ENCODE assay signal across 19 cellular contexts in genomic region chr2:37342636-37343211, GRCh38. TPM values are rescaled to one million over a fixed set of nuclear protein-coding genes. Genes with fewer than 3 reads are reported as not detected.
DNase-seq lines count a peak whose midpoint lies in the region; ATAC-seq and TF ChIP-seq lines count a peak whose summit lies in the region.
"Had no signal": no experiment of that assay in that cellular context is flagged by ENCODE, and none has a peak within 500 bp of the region (broad histone marks: within the 10 kb centered on the region; RNA-seq: fewer than 3 reads in every experiment).

No MANE protein-coding gene starts in this region.

- no peaks in the 10 kb centered on the region for H3K9me3 ChIP-seq in sigmoid colon
- no peaks in the 10 kb centered on the region for H3K9me3 ChIP-seq in T-helper 17 cell (ENCODE audit: control insufficient read depth, low read length, poor library complexity, severe bottlenecking)
- H3K9me3 ChIP-seq: A549, upper lobe of right lung had no signal

- TF ChIP-seq CTCF in NB4 (IDR thresholded peaks at IDR 0.05; ENCODE audit: low read depth, low read length) (no peak), sigmoid colon (IDR thresholded peaks at IDR 0.05) (no peak), nephron progenitor cell (IDR thresholded peaks at IDR 0.05) (no peak)

- peaks cover 7% of the 10 kb centered on the region for H3K27me3 Mint-ChIP-seq in activated naive CD4-positive, alpha-beta T cell treated with anti-CD3 and anti-CD28 coated beads, Interleukin-2, amount 50 U/mL, for 24 hours
- H3K27me3 Mint-ChIP-seq in activated naive CD4-positive, alpha-beta T cell treated with anti-CD3 and anti-CD28 coated beads for 36 hours (ENCODE audit: low read depth), result peaks cover 25% of the 10 kb centered on the region
- H3K27me3 Mint-ChIP-seq in naive thymus-derived CD8-positive, alpha-beta T cell, result peaks cover 5 to 11% (median 7%) of the 10 kb centered on the region in 5 donors
- H3K27me3 Mint-ChIP-seq in T-helper 17 cell, result peaks cover 4% of the 10 kb centered on the region
- H3K27me3 Mint-ChIP-seq in nephron progenitor cell (ENCODE audit: low read depth, poor library complexity), result peaks cover 9% of the 10 kb centered on the region
- H3K27me3 Mint-ChIP-seq: memory B cell had no signal

- H3K27ac Mint-ChIP-seq in activated naive CD4-positive, alpha-beta T cell treated with anti-CD3 and anti-CD28 coated beads, Interleukin-2, amount 50 U/mL, for 24 hours, result peak overlapping the region; percentile 5
- no peak overlapping the region for H3K27ac Mint-ChIP-seq in activated naive CD4-positive, alpha-beta T cell treated with anti-CD3 and anti-CD28 coated beads for 36 hours
- peak overlapping the region in 2 of 10 donors; percentile 35 to 63 for H3K27ac Mint-ChIP-seq in naive thymus-derived CD8-positive, alpha-beta T cell
- H3K27ac Mint-ChIP-seq in T-helper 17 cell (no peak overlapping the region), nephron progenitor cell (no peak overlapping the region)
- H3K27ac Mint-ChIP-seq: activated CD8-positive, alpha-beta T cell treated with anti-CD3 and anti-CD28 coated beads, Interleukin-2, amount 10 ng/mL, durations not matched to agents 7 days and 5 days; CD4-positive, CD25-positive, alpha-beta regulatory T cell; memory B cell; T-helper 1 cell treated with Interleukin-12 subunit alpha and Interleukin-12 subunit beta and Interleukin-4 antibody, amounts not matched to agents 30 μg/mL and 1 μg/mL, for 36 hours had no signal

- intact Hi-C loops in activated naive CD4-positive, alpha-beta T cell treated with anti-CD3 and anti-CD28 coated beads for 36 hours (cut with micrococcal nuclease), result loop anchor here (2.0 kb wide), 1 partner anchor 48 kb away; no protein-coding TSS in a partner anchor
- intact Hi-C loops in sigmoid colon (cut with DNase I), result loop anchor here (2.0 kb wide), 1 partner anchor 16 kb away; no protein-coding TSS in a partner anchor

- H3K9me3 Mint-ChIP-seq in activated naive CD4-positive, alpha-beta T cell treated with anti-CD3 and anti-CD28 coated beads, Interleukin-2, amount 50 U/mL, for 24 hours, result no peaks in the 10 kb centered on the region
- no peaks in the 10 kb centered on the region for H3K9me3 Mint-ChIP-seq in activated naive CD4-positive, alpha-beta T cell treated with anti-CD3 and anti-CD28 coated beads for 36 hours
- H3K9me3 Mint-ChIP-seq in naive thymus-derived CD8-positive, alpha-beta T cell, result no peaks in the 10 kb centered on the region
- no peaks in the 10 kb centered on the region for H3K9me3 Mint-ChIP-seq in nephron progenitor cell
- H3K9me3 Mint-ChIP-seq: CD4-positive, CD25-positive, alpha-beta regulatory T cell; memory B cell; naive thymus-derived CD4-positive, alpha-beta T cell; T-helper 1 cell treated with Interleukin-12 subunit alpha and Interleukin-12 subunit beta and Interleukin-4 antibody, amounts not matched to agents 30 μg/mL and 1 μg/mL, for 36 hours had no signal

- H3K4me1 Mint-ChIP-seq in activated naive CD4-positive, alpha-beta T cell treated with anti-CD3 and anti-CD28 coated beads, Interleukin-2, amount 50 U/mL, for 24 hours, result peaks cover 23% of the 10 kb centered on the region
- H3K4me1 Mint-ChIP-seq in activated naive CD4-positive, alpha-beta T cell treated with anti-CD3 and anti-CD28 coated beads for 36 hours (ENCODE audit: low read depth), result peaks cover 9% of the 10 kb centered on the region
- peaks cover 6 to 20% (median 13%) of the 10 kb centered on the region in 4 donors for H3K4me1 Mint-ChIP-seq in naive thymus-derived CD8-positive, alpha-beta T cell
- H3K4me1 Mint-ChIP-seq in T-helper 17 cell (peaks cover 15% of the 10 kb centered on the region), nephron progenitor cell (peaks cover 22% of the 10 kb centered on the region)

- TF ChIP-seq POLR2A in NB4 (IDR thresholded peaks at IDR 0.05; ENCODE audit: extremely low read depth, insufficient read length) (no peak), sigmoid colon (IDR thresholded peaks at IDR 0.05) (no peak)

- H3K27me3 ChIP-seq in sigmoid colon, result no peaks in the 10 kb centered on the region
- H3K27me3 ChIP-seq: upper lobe of right lung had no signal

- no peak for TF ChIP-seq EP300 in sigmoid colon (IDR thresholded peaks at IDR 0.05)

- no peak overlapping the region for H3K4me3 Mint-ChIP-seq in activated naive CD4-positive, alpha-beta T cell treated with anti-CD3 and anti-CD28 coated beads, Interleukin-2, amount 50 U/mL, for 24 hours
- H3K4me3 Mint-ChIP-seq in activated naive CD4-positive, alpha-beta T cell treated with anti-CD3 and anti-CD28 coated beads for 36 hours, result no peak overlapping the region
- no peak overlapping the region for H3K4me3 Mint-ChIP-seq in naive thymus-derived CD8-positive, alpha-beta T cell
- no peak overlapping the region for H3K4me3 Mint-ChIP-seq in T-helper 17 cell
- no peak overlapping the region for H3K4me3 Mint-ChIP-seq in nephron progenitor cell
- H3K4me3 Mint-ChIP-seq: activated CD8-positive, alpha-beta T cell treated with anti-CD3 and anti-CD28 coated beads, Interleukin-2, amount 10 ng/mL, durations not matched to agents 7 days and 5 days; T-helper 1 cell treated with Interleukin-12 subunit alpha and Interleukin-12 subunit beta and Interleukin-4 antibody, amounts not matched to agents 30 μg/mL and 1 μg/mL, for 36 hours had no signal

- no peak for ATAC-seq in naive thymus-derived CD8-positive, alpha-beta T cell
- ATAC-seq in T-helper 17 cell, result no peak
- ATAC-seq: activated CD8-positive, alpha-beta T cell treated with anti-CD3 and anti-CD28 coated beads, Interleukin-2, amount 10 ng/mL, durations not matched to agents 7 days and 5 days; naive thymus-derived CD4-positive, alpha-beta T cell had no signal

- no peaks in the 10 kb centered on the region for H3K36me3 ChIP-seq in sigmoid colon
- H3K36me3 ChIP-seq: upper lobe of right lung had no signal

- 86 to 96% methylated on average over 7 of the region's 7 CpGs for WGBS in sigmoid colon, 2 donors

- no peaks in the 10 kb centered on the region for H3K36me3 Mint-ChIP-seq in activated naive CD4-positive, alpha-beta T cell treated with anti-CD3 and anti-CD28 coated beads, Interleukin-2, amount 50 U/mL, for 24 hours
- H3K36me3 Mint-ChIP-seq in activated naive CD4-positive, alpha-beta T cell treated with anti-CD3 and anti-CD28 coated beads for 36 hours (ENCODE audit: low read depth), result no peaks in the 10 kb centered on the region
- H3K36me3 Mint-ChIP-seq in naive thymus-derived CD8-positive, alpha-beta T cell, result no peaks in the 10 kb centered on the region
- H3K36me3 Mint-ChIP-seq in T-helper 17 cell (ENCODE audit: low read depth), result no peaks in the 10 kb centered on the region
- H3K36me3 Mint-ChIP-seq in nephron progenitor cell (ENCODE audit: low read depth), result no peaks in the 10 kb centered on the region
- H3K36me3 Mint-ChIP-seq: CD4-positive, CD25-positive, alpha-beta regulatory T cell; memory B cell; naive thymus-derived CD4-positive, alpha-beta T cell had no signal

- no peak for DNase-seq in activated naive CD4-positive, alpha-beta T cell treated with anti-CD3 and anti-CD28 coated beads for 36 hours
- DNase-seq in NB4 (ENCODE audit: low read depth), result peak; percentile 37
- DNase-seq in dermis blood vessel endothelial cell, result peak; percentile 18
- DNase-seq in sigmoid colon, result no peak
- DNase-seq in naive thymus-derived CD8-positive, alpha-beta T cell, result no peak
- no peak for DNase-seq in T-helper 17 cell
- no peak for DNase-seq in nephron progenitor cell
- DNase-seq: activated CD4-positive, CD25-positive, alpha-beta regulatory T cell; activated CD8-positive, alpha-beta T cell treated with anti-CD3 and anti-CD28 coated beads, Interleukin-2, amount 10 ng/mL, durations not matched to agents 7 days and 5 days; activated T-cell treated with anti-CD3 and anti-CD28 coated beads, Interleukin-2, amount 50 U/mL, for 1 hour; CD4-positive, CD25-positive, alpha-beta regulatory T cell; naive thymus-derived CD4-positive, alpha-beta T cell; NCI-H1436; NCI-H2171 treated with DMSO at 0.1 percent for 48 hours; upper lobe of right lung had no signal

- POLR2A ChIA-PET in naive thymus-derived CD8-positive, alpha-beta T cell (lab: Charles Lee), result no interaction called here

- peak overlapping the region in 3 of 4 donors; percentile 85 to 95 (median 85) for H3K27ac ChIP-seq in sigmoid colon
- H3K27ac ChIP-seq: upper lobe of right lung had no signal

- H3K4me3 ChIP-seq in NB4 (ENCODE audit: low read depth, low read length), result no peak overlapping the region
- no peak overlapping the region for H3K4me3 ChIP-seq in sigmoid colon
- H3K4me3 ChIP-seq: A549, upper lobe of right lung had no signal

- peaks cover 0 to 26% (median 16%) of the 10 kb centered on the region in 4 donors for H3K4me1 ChIP-seq in sigmoid colon
- H3K4me1 ChIP-seq: upper lobe of right lung had no signal

- CTCF ChIA-PET in activated naive CD4-positive, alpha-beta T cell treated with anti-CD3 and anti-CD28 coated beads for 36 hours (lab: Charles Lee), result interaction anchor here (1.1 to 1.6 kb wide), 2 partner anchors 16 to 25 kb away, joined by 3 read pairs; no protein-coding TSS in a partner anchor

RNA-seq across cellular contexts. Expression of gene QPCT, which starts 1.7 kb away (rescaled TPM):
- total RNA-seq in activated naive CD4-positive, alpha-beta T cell treated with anti-CD3 and anti-CD28 coated beads for 36 hours, result under 1 TPM in 1 of 2 experiments, not detected in 1; 0.42 TPM
- total RNA-seq in dermis blood vessel endothelial cell, result 4.0 and 7.8 TPM in 2 replicates
- 10 to 100 TPM; 65.8 to 94.9 (median 75.0) TPM for total RNA-seq in sigmoid colon
- polyA plus RNA-seq in sigmoid colon, result 1 to 10 TPM; 1.2 to 5.9 (median 2.5) TPM
- under 1 TPM in 1 of 2 experiments, not detected in 1; 0.52 TPM for total RNA-seq in naive thymus-derived CD8-positive, alpha-beta T cell
- under 1 TPM in 2 of 3 donors, not detected in 1; 0.20 to 0.50 TPM for polyA plus RNA-seq in naive thymus-derived CD8-positive, alpha-beta T cell
- total RNA-seq in T-helper 17 cell, result 1 to 10 TPM in 1 of 2 donors, under 1 TPM in 1; 0.78 to 1.0 TPM
- total RNA-seq: activated CD8-positive, alpha-beta T cell treated with anti-CD3 and anti-CD28 coated beads, Interleukin-2, amount 10 ng/mL, durations not matched to agents 7 days and 5 days; CD4-positive, CD25-positive, alpha-beta regulatory T cell had no signal

RNA-seq across cellular contexts. Expression of gene PRKD3, which starts 18.1 kb away (rescaled TPM):
- 10 to 100 TPM; 13.0 TPM for total RNA-seq in activated naive CD4-positive, alpha-beta T cell treated with anti-CD3 and anti-CD28 coated beads for 36 hours
- 76.5 and 77.1 TPM in 2 replicates for total RNA-seq in dermis blood vessel endothelial cell
- 10 to 100 TPM; 53.9 to 78.8 (median 71.9) TPM for total RNA-seq in sigmoid colon
- 10 to 100 TPM in 1 of 3 donors, 1 to 10 TPM in 2; 4.4 to 11.0 (median 6.0) TPM for polyA plus RNA-seq in sigmoid colon
- total RNA-seq in naive thymus-derived CD8-positive, alpha-beta T cell, result 10 to 100 TPM; 47.3 to 50.2 TPM
- polyA plus RNA-seq in naive thymus-derived CD8-positive, alpha-beta T cell, result 10 to 100 TPM; 22.9 to 26.5 (median 25.0) TPM
- total RNA-seq in T-helper 17 cell, result 10 to 100 TPM; 25.4 to 27.0 TPM

Comparison
In these comparisons a context has a peak if more than half of its experiments do, and no peak if none do; other contexts are left out.
1. DNase-seq: peak in NB4 (single experiment) and dermis blood vessel endothelial cell (single experiment); none in activated naive CD4-positive, alpha-beta T cell treated with anti-CD3 and anti-CD28 coated beads for 36 hours (single experiment), sigmoid colon (single experiment), naive thymus-derived CD8-positive, alpha-beta T cell (0 of 10), T-helper 17 cell (0 of 3) and nephron progenitor cell (single experiment).